Comparison of ENCODE assay signal across 8 cellular contexts in genomic region chr3:57596495-57597239, GRCh38. TPM values are rescaled to one million over a fixed set of nuclear protein-coding genes. Genes with fewer than 3 reads are reported as not detected.
A peak's percentile ranks its signal among the peaks of the same experiment; 100 is the strongest.
DNase-seq lines count a peak whose midpoint lies in the region; ATAC-seq and TF ChIP-seq lines count a peak whose summit lies in the region.

No MANE protein-coding gene starts in this region.

- H3K36me3 Mint-ChIP-seq in activated naive CD8-positive, alpha-beta T cell treated with anti-CD3 and anti-CD28 coated beads for 36 hours = peaks cover 34% of the 10 kb centered on the region

- CTCF ChIA-PET in SK-N-SH (lab: Yijun Ruan, JAX) = interaction anchor here (1.0 to 1.2 kb wide), 3 partner anchors 41 to 374 kb away, joined by 3 to 5 read pairs (median 5); partner anchors contain the start of gene PDE12

- peak; percentile 59 for DNase-seq in DMS53 (lab: John Stamatoyannopoulos, UW)
- no peak for DNase-seq in DMS53 treated with DMSO at 0.1 percent for 48 hours (lab: John Stamatoyannopoulos, UW; ENCODE audit: unreplicated experiment)
- DNase-seq in SK-N-SH = peak; percentile 64
- DNase-seq in activated naive CD8-positive, alpha-beta T cell treated with anti-CD3 and anti-CD28 coated beads for 36 hours = peak; percentile 64
- DNase-seq in head of caudate nucleus = peak; percentile 31 to 78 (median 54)
- DNase-seq in osteoblast (ENCODE audit: insufficient read length, low spot score, missing footprints) = peak; percentile 83
- peak; percentile 75 for DNase-seq in testis

- TF ChIP-seq RAD21 in SK-N-SH (IDR thresholded peaks at IDR 0.05; ENCODE audit: low read length) = no peak

- no peaks in the 10 kb centered on the region for H3K9me2 ChIP-seq in SK-N-SH

- peak in 1 of 2 experiments; percentile 23; a peak in 1 of 4 replicates for TF ChIP-seq EP300 in SK-N-SH (IDR thresholded peaks at IDR 0.05; ENCODE audit: borderline replicate concordance in 1 of 2, low read depth in 1 of 2, low read length in 1 of 2)

- TF ChIP-seq CTCF in SK-N-SH (IDR thresholded peaks at IDR 0.05) = no peak
- TF ChIP-seq CTCF in osteoblast (IDR thresholded peaks at IDR 0.05; ENCODE audit: extremely low read depth, low read depth, low read length) = no peak
- TF ChIP-seq CTCF in testis (IDR thresholded peaks at IDR 0.05) = no peak

- POLR2A ChIA-PET in SK-N-SH (lab: Yijun Ruan, JAX) = interaction anchor here (0.5 to 3.5 kb wide), 6 partner anchors 16 to 1335 kb away, joined by 3 to 19 read pairs (median 4); partner anchors contain the start of genes PDE12 and SLMAP

- TF ChIP-seq POLR2A in testis (IDR thresholded peaks at IDR 0.05) = no peak

- peaks cover 40% of the 10 kb centered on the region for H3K4me1 Mint-ChIP-seq in activated naive CD8-positive, alpha-beta T cell treated with anti-CD3 and anti-CD28 coated beads for 36 hours

- no peaks in the 10 kb centered on the region for H3K27me3 Mint-ChIP-seq in activated naive CD8-positive, alpha-beta T cell treated with anti-CD3 and anti-CD28 coated beads for 36 hours

- H3K4me3 ChIP-seq in SK-N-SH (ENCODE audit: low read depth in 2 of 2, low read length in 1 of 2) (peak overlapping the region; percentile 91), osteoblast (ENCODE audit: insufficient read depth, low read length) (peak overlapping the region; percentile 99), testis (peak overlapping the region; percentile 91 to 97)

- peak overlapping the region; percentile 94 for H3K4me3 Mint-ChIP-seq in activated naive CD8-positive, alpha-beta T cell treated with anti-CD3 and anti-CD28 coated beads for 36 hours

- ATAC-seq in HG03457 (IDR thresholded peaks at IDR 0.05; ENCODE audit: unreplicated experiment) = peak; percentile 0

- under 1% methylated on average over 32 of the region's 35 CpGs for WGBS in SK-N-SH (ENCODE audit: low lambda C conversion rate)
- whole genome bisulfite sequencing in testis, 2 donors = 1% methylated on average over 33 to 35 of the region's 35 CpGs

- peak overlapping the region; percentile 96 to 100 for H3K27ac ChIP-seq in SK-N-SH (ENCODE audit: low read depth in 2 of 2, low read length in 1 of 2)
- peak overlapping the region; percentile 100 for H3K27ac ChIP-seq in osteoblast (ENCODE audit: low read depth, low read length)
- H3K27ac ChIP-seq in testis = peak overlapping the region; percentile 92 to 98

- peak overlapping the region; percentile 100 for H3K27ac Mint-ChIP-seq in activated naive CD8-positive, alpha-beta T cell treated with anti-CD3 and anti-CD28 coated beads for 36 hours

- peak overlapping the region; percentile 89 for H3K4me2 ChIP-seq in SK-N-SH
- H3K4me2 ChIP-seq in osteoblast (ENCODE audit: insufficient read depth, low read length) = peak overlapping the region; percentile 96

- H3K4me1 ChIP-seq in SK-N-SH (ENCODE audit: control insufficient read depth in 1 of 2, insufficient read depth in 2 of 2, low read depth in 1 of 2, low read length in 1 of 2) = peaks cover 3 to 13% of the 10 kb centered on the region in 2 experiments; a peak in 3 of 4 replicates
- H3K4me1 ChIP-seq in osteoblast (ENCODE audit: insufficient read depth, low read length) = peaks cover 34% of the 10 kb centered on the region
- peaks cover 48% of the 10 kb centered on the region for H3K4me1 ChIP-seq in testis

- H3K9me3 ChIP-seq in SK-N-SH (no peaks in the 10 kb centered on the region), osteoblast (ENCODE audit: low read depth, low read length) (no peaks in the 10 kb centered on the region), testis (no peaks in the 10 kb centered on the region)

- H2AFZ ChIP-seq in SK-N-SH (ENCODE audit: low read depth) = no peak overlapping the region
- H2AFZ ChIP-seq in osteoblast (ENCODE audit: low read length) = no peak overlapping the region

- H3K36me3 ChIP-seq in SK-N-SH (replicated peaks in 1 of 2; ENCODE audit: control insufficient read depth in 1 of 2, insufficient read depth in 2 of 2, low read length in 1 of 2) (peaks cover 10 to 36% of the 10 kb centered on the region in 2 experiments), osteoblast (ENCODE audit: insufficient read depth, low read length) (peaks cover 15% of the 10 kb centered on the region), testis (ENCODE audit: low read depth, missing control alignments) (no peaks in the 10 kb centered on the region)

- H3K9me3 Mint-ChIP-seq in activated naive CD8-positive, alpha-beta T cell treated with anti-CD3 and anti-CD28 coated beads for 36 hours = no peaks in the 10 kb centered on the region

- intact Hi-C loops in head of caudate nucleus (cut with DNase I) = loop anchor here (1.0 to 5.0 kb wide), 2 partner anchors 40 to 161 kb away; partner anchors contain the start of genes PDE12 and SLMAP
- intact Hi-C loops in testis (cut with DNase I; ENCODE audit: low total_unique reads) = loop anchor here (5.0 kb wide), 1 partner anchor 161 kb away; the partner anchor contains the start of gene SLMAP

- peak overlapping the region; percentile 99 for H3K9ac ChIP-seq in SK-N-SH

- H3K79me2 ChIP-seq in SK-N-SH (ENCODE audit: insufficient read depth) = peaks cover 73% of the 10 kb centered on the region
- peaks cover 62% of the 10 kb centered on the region for H3K79me2 ChIP-seq in osteoblast (ENCODE audit: insufficient read depth, low read length)

- H4K20me1 ChIP-seq in SK-N-SH (ENCODE audit: insufficient read depth) (peaks cover 48% of the 10 kb centered on the region), osteoblast (ENCODE audit: insufficient read depth, low read length) (peaks cover 51% of the 10 kb centered on the region)

- H3K27me3 ChIP-seq in SK-N-SH (ENCODE audit: insufficient read depth) = no peaks in the 10 kb centered on the region
- no peaks in the 10 kb centered on the region for H3K27me3 ChIP-seq in osteoblast (ENCODE audit: insufficient read depth, low read length)
- no peaks in the 10 kb centered on the region for H3K27me3 ChIP-seq in testis

- H3F3A ChIP-seq in SK-N-SH (replicated peaks; ENCODE audit: insufficient read depth) = peaks cover 29% of the 10 kb centered on the region

TF ChIP-seq in SK-N-SH, 30 proteins besides CTCF, POLR2A, EP300 and RAD21 (continues in another document):
- TF ChIP-seq FOSL2 (IDR thresholded peaks at IDR 0.05; ENCODE audit: borderline replicate concordance, low read depth) (no peak), ZBTB33 (IDR thresholded peaks at IDR 0.05; ENCODE audit: borderline replicate concordance, low read depth) (no peak), MEF2A (IDR thresholded peaks at IDR 0.05; ENCODE audit: borderline replicate concordance, low read depth) (no peak), EZH2phosphoT487 (IDR thresholded peaks at IDR 0.05; ENCODE audit: borderline replicate concordance, low read depth) (no peak), RFX5 (IDR thresholded peaks at IDR 0.05; ENCODE audit: low read length) (no peak), IRF3 (IDR thresholded peaks at IDR 0.05; ENCODE audit: low read depth, low read length) (no peak), CHD2 (IDR thresholded peaks at IDR 0.05; ENCODE audit: low read length, partially characterized antibody) (no peak), YY1 (IDR thresholded peaks at IDR 0.05; ENCODE audit: low read depth) (no peak)

RNA-seq across cellular contexts. Expression of gene ARF4, which starts 0.5 kb away (rescaled TPM):
- polyA plus RNA-seq in SK-N-SH (2012; rRNA removed) (150 and 208 TPM in 2 replicates), testis (ENCODE audit: insufficient read depth, low read depth, low replicate concordance) (224 TPM)
- polyA plus RNA-seq in SK-N-SH (2012; cell fraction: cytosol; rRNA removed) = 245 and 312 TPM in 2 replicates
- polyA plus RNA-seq in SK-N-SH (2012; cell fraction: nucleus; rRNA removed) = 54.1 and 132 TPM in 2 replicates
- total RNA-seq in activated naive CD8-positive, alpha-beta T cell treated with anti-CD3 and anti-CD28 coated beads for 36 hours = 10 to 100 TPM; 67.4 to 67.8 TPM
- total RNA-seq in osteoblast (261 and 277 TPM in 2 replicates), testis (100 to 1,000 TPM; 169 to 205 TPM)

RNA-seq across cellular contexts. Expression of gene PDE12, which starts 40.6 kb away (rescaled TPM):
- 7.4 and 9.5 TPM in 2 replicates for polyA plus RNA-seq in SK-N-SH (2012; rRNA removed)
- 5.7 and 7.1 TPM in 2 replicates for polyA plus RNA-seq in SK-N-SH (2012; cell fraction: cytosol; rRNA removed)
- polyA plus RNA-seq in SK-N-SH (2012; cell fraction: nucleus; rRNA removed) = 7.1 and 7.4 TPM in 2 replicates
- 10 to 100 TPM; 30.8 to 31.0 TPM for total RNA-seq in activated naive CD8-positive, alpha-beta T cell treated with anti-CD3 and anti-CD28 coated beads for 36 hours
- 17.1 and 19.9 TPM in 2 replicates for total RNA-seq in osteoblast
- total RNA-seq in testis = 10 to 100 TPM; 20.5 to 26.0 TPM
- 9.9 TPM for polyA plus RNA-seq in testis (ENCODE audit: insufficient read depth, low read depth, low replicate concordance)

RNA-seq across cellular contexts. Expression of gene DNAH12, which starts 52.5 kb away (rescaled TPM):
- polyA plus RNA-seq in SK-N-SH (2012; rRNA removed) (0.03 and 0.05 TPM in 2 replicates), testis (ENCODE audit: insufficient read depth, low read depth, low replicate concordance) (15.7 TPM)
- polyA plus RNA-seq in SK-N-SH (2012; cell fraction: cytosol; rRNA removed) = 0.01 and 0.05 TPM in 2 replicates
- polyA plus RNA-seq in SK-N-SH (2012; cell fraction: nucleus; rRNA removed) = 0.13 and 0.28 TPM in 2 replicates
- total RNA-seq in activated naive CD8-positive, alpha-beta T cell treated with anti-CD3 and anti-CD28 coated beads for 36 hours = under 1 TPM in 1 of 2 experiments, not detected in 1; 0.08 TPM
- total RNA-seq in osteoblast (under 0.01 TPM in 2 replicates), testis (10 to 100 TPM; 11.3 to 19.6 TPM)

Comparison
In these comparisons a context has a peak if more than half of its experiments do, and no peak if none do; other contexts are left out.
1. RNA of gene DNAH12, which starts 52.5 kb away (total RNA-seq): 11.3 to 19.6 TPM in testis; 0.08 TPM in activated naive CD8-positive, alpha-beta T cell treated with anti-CD3 and anti-CD28 coated beads for 36 hours and under 0.01 TPM in osteoblast; every median in the first group is over 10 times any median in the second.
2. Peak in every context shown above with its lines, with median percentiles within 50 percentile points of each other: H3K27ac ChIP-seq and H3K4me3 ChIP-seq.